In genomic region chr20:51541189-51542032, GRCh38 we compare ENCODE assay signal across 9 cellular contexts. TPM values are rescaled to one million over a fixed set of nuclear protein-coding genes. Genes with fewer than 3 reads are reported as not detected.
DNase-seq lines count a peak whose midpoint lies in the region; ATAC-seq and TF ChIP-seq lines count a peak whose summit lies in the region.
"Had no signal": no experiment of that assay in that cellular context is flagged by ENCODE, and none has a peak within 500 bp of the region (broad histone marks: within the 10 kb centered on the region; RNA-seq: fewer than 3 reads in every experiment).

No MANE protein-coding gene starts in this region.

- H3K4me1 ChIP-seq in OCI-LY3 (ENCODE audit: low read length): peaks cover 57% of the 10 kb centered on the region
- H3K4me1 ChIP-seq in psoas muscle: peaks cover 21% of the 10 kb centered on the region
- H3K4me1 ChIP-seq in upper lobe of right lung: peaks cover 21% of the 10 kb centered on the region

- H3K9ac ChIP-seq in OCI-LY3 (ENCODE audit: low read length): peak overlapping the region; percentile 95

- peaks cover 21% of the 10 kb centered on the region for H4K20me1 ChIP-seq in OCI-LY3 (ENCODE audit: insufficient read depth, low read length)

- peak overlapping the region; percentile 94 for H3K4me2 ChIP-seq in OCI-LY3 (ENCODE audit: low read length)

- DNase-seq in activated T-helper 9 cell treated with anti-CD3 and anti-CD28 coated beads, Interleukin-2, amount 50 U/mL, for 16 hours (ENCODE audit: low read depth): peak; percentile 76
- DNase-seq in Right ventricle myocardium inferior (ENCODE audit: missing footprints) (peak; percentile 88), psoas muscle (peak; percentile 58 to 80), upper lobe of right lung (peak; percentile 68), mesenteric fat pad (ENCODE audit: low spot score) (no peak)

- intact Hi-C loops in Right ventricle myocardium inferior (cut with DNase I): loop anchor here (2.0 kb wide), 2 partner anchors 21 to 49 kb away; no protein-coding TSS in a partner anchor
- intact Hi-C loops in psoas muscle (cut with DNase I): loop anchor here in 1 of 2 donors (5.0 kb wide), 1 partner anchor 51 kb away; no protein-coding TSS in a partner anchor
- intact Hi-C loops in upper lobe of right lung (cut with DNase I): no loop called here

- H3K4me3 ChIP-seq in GM12875 (ENCODE audit: low read depth, low read length): peak overlapping the region; percentile 68
- peak overlapping the region; percentile 82 for H3K4me3 ChIP-seq in OCI-LY3 (ENCODE audit: low read length)
- peak overlapping the region; percentile 75 for H3K4me3 ChIP-seq in psoas muscle
- peak overlapping the region; percentile 58 for H3K4me3 ChIP-seq in upper lobe of right lung
- H3K4me3 ChIP-seq: SK-N-MC had no signal

- H3K27ac ChIP-seq in OCI-LY3 (ENCODE audit: low read length) (peak overlapping the region; percentile 90), psoas muscle (peak overlapping the region; percentile 89), upper lobe of right lung (peak overlapping the region; percentile 76)
- H3K27ac ChIP-seq: SK-N-MC had no signal

- ATAC-seq in HG02852 (IDR thresholded peaks at IDR 0.05; ENCODE audit: unreplicated experiment) (peak; percentile 52), Right ventricle myocardium inferior (peak; percentile 86), psoas muscle (peak; percentile 25 to 64 (median 57)), upper lobe of right lung (peak; percentile 69)

- TF ChIP-seq CTCF in GM12875 (IDR thresholded peaks at IDR 0.05; ENCODE audit: borderline replicate concordance, insufficient read depth, low read depth, low read length) (no peak), OCI-LY3 (IDR thresholded peaks at IDR 0.05; ENCODE audit: low read depth, low read length) (no peak), psoas muscle (IDR thresholded peaks at IDR 0.05) (no peak), upper lobe of right lung (IDR thresholded peaks at IDR 0.05) (no peak)

- no peaks in the 10 kb centered on the region for H3K9me3 ChIP-seq in OCI-LY3 (ENCODE audit: insufficient read depth, low read length)
- H3K9me3 ChIP-seq in psoas muscle: no peaks in the 10 kb centered on the region
- H3K9me3 ChIP-seq in upper lobe of right lung: no peaks in the 10 kb centered on the region

- no peak overlapping the region for H2AFZ ChIP-seq in OCI-LY3 (ENCODE audit: low read depth, low read length)

- peaks cover 22% of the 10 kb centered on the region for H3K27me3 ChIP-seq in OCI-LY3 (ENCODE audit: low read depth, low read length)
- no peaks in the 10 kb centered on the region for H3K27me3 ChIP-seq in psoas muscle (ENCODE audit: insufficient read depth in 3 of 3, low read length in 2 of 3)
- no peaks in the 10 kb centered on the region for H3K27me3 ChIP-seq in upper lobe of right lung

- H3K36me3 ChIP-seq in OCI-LY3 (replicated peaks; ENCODE audit: low read depth, low read length): peaks cover 34% of the 10 kb centered on the region
- H3K36me3 ChIP-seq in psoas muscle (ENCODE audit: insufficient read depth in 1 of 2, low read depth in 1 of 2): no peaks in the 10 kb centered on the region
- H3K36me3 ChIP-seq in upper lobe of right lung: no peaks in the 10 kb centered on the region

- WGBS in psoas muscle, 3 donors: 33 to 54% (median 54%) methylated on average over 13 of the region's 13 CpGs

- H3K79me2 ChIP-seq in OCI-LY3 (ENCODE audit: low read length): peaks cover 57% of the 10 kb centered on the region

RNA-seq across cellular contexts. Expression of gene NFATC2, which starts 1.1 kb away (rescaled TPM):
- total RNA-seq in Right ventricle myocardium inferior: 2.1 TPM
- 1 to 10 TPM in 3 of 4 donors, under 1 TPM in 1; 0.64 to 3.1 (median 2.1) TPM for total RNA-seq in psoas muscle
- under 1 TPM; 0.18 to 0.64 (median 0.48) TPM for polyA plus RNA-seq in psoas muscle
- total RNA-seq in upper lobe of right lung: 7.6 TPM
- total RNA-seq in mesenteric fat pad: 9.3 TPM
